Comparison of ENCODE assay signal across 1 cellular context in genomic region chr11:58927393-58928081, GRCh38.
TF ChIP-seq lines count a peak whose summit lies in the region.

No MANE protein-coding gene starts in this region.

TF ChIP-seq in HCT116, 20 proteins besides CTCF, POLR2A, EP300 and RAD21 (continued from another document):
- no peak for TF ChIP-seq SIN3A (IDR thresholded peaks at IDR 0.05; ENCODE audit: low read depth)
- TF ChIP-seq POLR2AphosphoS5 (IDR thresholded peaks at IDR 0.05; ENCODE audit: low read depth, low read length): no peak
